Comparison of ENCODE assay signal across 1 cellular context in genomic region chr7:7739204-7739603, GRCh38.
TF ChIP-seq lines count a peak whose summit lies in the region.

No MANE protein-coding gene starts in this region.

TF ChIP-seq in HepG2, 621 proteins besides CTCF, POLR2A, EP300 and RAD21 (continued from another document):
- TF ChIP-seq HNF1A (IDR thresholded peaks at IDR 0.05; ENCODE audit: low read depth) (no peak), HNF1A (CRISPR knock-in tag; IDR thresholded peaks at IDR 0.05; ENCODE audit: borderline replicate concordance) (no peak), GATA4 (IDR thresholded peaks at IDR 0.05; ENCODE audit: borderline replicate concordance, low read depth) (no peak), ZNF10 (CRISPR knock-in tag; IDR thresholded peaks at IDR 0.05; ENCODE audit: borderline replicate concordance, low read depth) (no peak), ZNF430 (CRISPR knock-in tag; IDR thresholded peaks at IDR 0.05) (no peak), TBX2 (CRISPR knock-in tag; IDR thresholded peaks at IDR 0.05; ENCODE audit: borderline replicate concordance) (no peak), REL (CRISPR knock-in tag; conservative IDR thresholded peaks at IDR 0.05) (no peak), ZNF510 (CRISPR knock-in tag; IDR thresholded peaks at IDR 0.05; ENCODE audit: low read depth) (no peak), HMGA1 (CRISPR knock-in tag; conservative IDR thresholded peaks at IDR 0.05) (no peak), ZNF331 (CRISPR knock-in tag; IDR thresholded peaks at IDR 0.05) (no peak), IRF9 (CRISPR knock-in tag; IDR thresholded peaks at IDR 0.05; ENCODE audit: borderline replicate concordance) (no peak), FLYWCH1 (CRISPR knock-in tag; IDR thresholded peaks at IDR 0.05) (no peak), ZNF629 (CRISPR knock-in tag; conservative IDR thresholded peaks at IDR 0.05) (no peak), BCL6 (CRISPR knock-in tag; IDR thresholded peaks at IDR 0.05) (peak; percentile 71), ARNT (IDR thresholded peaks at IDR 0.05) (no peak), CREB1 (IDR thresholded peaks at IDR 0.05) (no peak), CREB1 (CRISPR knock-in tag; IDR thresholded peaks at IDR 0.05) (no peak), HBP1 (CRISPR knock-in tag; IDR thresholded peaks at IDR 0.05; ENCODE audit: low read depth) (no peak), CENPBD1 (CRISPR knock-in tag; IDR thresholded peaks at IDR 0.05; ENCODE audit: borderline replicate concordance, low read depth) (no peak), JDP2 (CRISPR knock-in tag; IDR thresholded peaks at IDR 0.05; ENCODE audit: borderline replicate concordance) (no peak), MEF2D (CRISPR knock-in tag; IDR thresholded peaks at IDR 0.05) (peak; percentile 42; the same call in 1 of the 2 replicates), ONECUT2 (CRISPR knock-in tag; IDR thresholded peaks at IDR 0.05) (no peak), DPF2 (CRISPR knock-in tag; IDR thresholded peaks at IDR 0.05; ENCODE audit: borderline replicate concordance, low read depth) (no peak)
